1 cellular context compared by ENCODE assay signal in the genomic region with DNA sequence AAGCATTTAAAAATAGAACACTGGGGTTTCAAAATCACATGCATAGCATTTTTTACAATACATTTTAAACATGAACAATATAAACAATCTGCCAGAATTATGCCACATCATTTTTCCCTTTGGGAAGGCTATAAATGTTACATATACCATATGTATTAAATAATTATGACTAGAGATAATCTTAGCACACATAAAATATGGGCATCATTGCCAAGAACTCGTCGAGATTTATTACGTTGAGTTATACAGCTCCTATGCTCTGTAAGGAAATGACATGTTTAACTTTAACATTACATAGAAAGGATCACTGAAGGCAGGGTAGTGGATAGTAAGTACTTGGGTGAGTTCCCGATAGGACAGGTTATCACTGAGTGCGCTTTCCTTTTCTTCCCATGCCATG.
TF ChIP-seq lines count a peak whose summit lies in the region.

No MANE protein-coding gene starts in this region.

TF ChIP-seq in WTC11, 78 proteins besides CTCF, POLR2A, EP300 and RAD21 (continued from another document):
- TF ChIP-seq GRHL2 (CRISPR knock-in tag; IDR thresholded peaks at IDR 0.05; ENCODE audit: insufficient replicate concordance, severe bottlenecking), result no peak
- TF ChIP-seq, protein P1, sequence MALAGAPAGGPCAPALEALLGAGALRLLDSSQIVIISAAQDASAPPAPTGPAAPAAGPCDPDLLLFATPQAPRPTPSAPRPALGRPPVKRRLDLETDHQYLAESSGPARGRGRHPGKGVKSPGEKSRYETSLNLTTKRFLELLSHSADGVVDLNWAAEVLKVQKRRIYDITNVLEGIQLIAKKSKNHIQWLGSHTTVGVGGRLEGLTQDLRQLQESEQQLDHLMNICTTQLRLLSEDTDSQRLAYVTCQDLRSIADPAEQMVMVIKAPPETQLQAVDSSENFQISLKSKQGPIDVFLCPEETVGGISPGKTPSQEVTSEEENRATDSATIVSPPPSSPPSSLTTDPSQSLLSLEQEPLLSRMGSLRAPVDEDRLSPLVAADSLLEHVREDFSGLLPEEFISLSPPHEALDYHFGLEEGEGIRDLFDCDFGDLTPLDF (CRISPR knock-in tag; IDR thresholded peaks at IDR 0.05), result no peak
- no peak for TF ChIP-seq ZNF671 (CRISPR knock-in tag; IDR thresholded peaks at IDR 0.05)
- TF ChIP-seq, protein P2, sequence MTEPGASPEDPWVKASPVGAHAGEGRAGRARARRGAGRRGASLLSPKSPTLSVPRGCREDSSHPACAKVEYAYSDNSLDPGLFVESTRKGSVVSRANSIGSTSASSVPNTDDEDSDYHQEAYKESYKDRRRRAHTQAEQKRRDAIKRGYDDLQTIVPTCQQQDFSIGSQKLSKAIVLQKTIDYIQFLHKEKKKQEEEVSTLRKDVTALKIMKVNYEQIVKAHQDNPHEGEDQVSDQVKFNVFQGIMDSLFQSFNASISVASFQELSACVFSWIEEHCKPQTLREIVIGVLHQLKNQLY (CRISPR knock-in tag; IDR thresholded peaks at IDR 0.05), result no peak
- TF ChIP-seq MYBL2 (CRISPR knock-in tag; IDR thresholded peaks at IDR 0.05), result no peak
